ENCODE assay signal across 8 cellular contexts in genomic region chr19:7862413-7862951, GRCh38. TPM values are rescaled to one million over a fixed set of nuclear protein-coding genes. Genes with fewer than 3 reads are reported as not detected.
DNase-seq lines count a peak whose midpoint lies in the region; ATAC-seq and TF ChIP-seq lines count a peak whose summit lies in the region.

No MANE protein-coding gene starts in this region.

- H3K4me1 Mint-ChIP-seq in progenitor cell of endocrine pancreas (ENCODE audit: low read depth): peaks cover 6% of the 10 kb centered on the region

- TF ChIP-seq CTCF in NB4 (IDR thresholded peaks at IDR 0.05; ENCODE audit: low read depth, low read length): no peak
- no peak for TF ChIP-seq CTCF in fibroblast of mammary gland (conservative IDR thresholded peaks at IDR 0.05; ENCODE audit: control insufficient read depth, insufficient read depth, low read depth, low read length)
- TF ChIP-seq CTCF in progenitor cell of endocrine pancreas (IDR thresholded peaks at IDR 0.05; ENCODE audit: unreplicated experiment): no peak

- H3K27ac Mint-ChIP-seq in progenitor cell of endocrine pancreas: peak overlapping the region; percentile 91

- H3K4me3 ChIP-seq in NB4 (ENCODE audit: low read depth, low read length) (no peak overlapping the region), fibroblast of mammary gland (ENCODE audit: control insufficient read depth, low read depth, low read length) (no peak overlapping the region)

- no peaks in the 10 kb centered on the region for H3K36me3 Mint-ChIP-seq in progenitor cell of endocrine pancreas (ENCODE audit: insufficient read depth)

- no peaks in the 10 kb centered on the region for H3K9me3 Mint-ChIP-seq in progenitor cell of endocrine pancreas (ENCODE audit: low read depth)

- TF ChIP-seq POLR2A in NB4 (IDR thresholded peaks at IDR 0.05; ENCODE audit: extremely low read depth, insufficient read length): no peak

- ATAC-seq in GM18868 (IDR thresholded peaks at IDR 0.05; ENCODE audit: unreplicated experiment): no peak

- peak overlapping the region; percentile 72 for H3K4me3 Mint-ChIP-seq in progenitor cell of endocrine pancreas (ENCODE audit: low read depth)

- peaks cover 41% of the 10 kb centered on the region for H3K27me3 Mint-ChIP-seq in progenitor cell of endocrine pancreas

- DNase-seq in AG08396 (ENCODE audit: low spot score) (peak; percentile 83), NB4 (ENCODE audit: low read depth) (peak; percentile 46), fibroblast of mammary gland (ENCODE audit: low read depth) (peak; percentile 27), progenitor cell of endocrine pancreas (ENCODE audit: low spot score, unreplicated experiment) (peak; percentile 90), NOMO-1 treated with DMSO at 0.1 percent for 48 hours (lab: John Stamatoyannopoulos, UW; ENCODE audit: unreplicated experiment) (no peak), SW480 (ENCODE audit: low spot score) (no peak)
- peak; percentile 80 to 88 for DNase-seq in activated T-cell treated with anti-CD3 and anti-CD28 coated beads, Interleukin-2, amount 50 U/mL, for 48 hours

RNA-seq across cellular contexts. Expression of gene PRR36, which starts 11.7 kb away (rescaled TPM):
- total RNA-seq in progenitor cell of endocrine pancreas: 37.4 and 40.4 TPM in 2 replicates

RNA-seq across cellular contexts. Expression of gene LRRC8E, which starts 25.8 kb away (rescaled TPM):
- total RNA-seq in progenitor cell of endocrine pancreas: 3.6 and 3.9 TPM in 2 replicates

RNA-seq across cellular contexts. Expression of gene EVI5L, which starts 32.5 kb away (rescaled TPM):
- total RNA-seq in progenitor cell of endocrine pancreas: 15.2 and 16.2 TPM in 2 replicates

RNA-seq across cellular contexts. Expression of gene MAP2K7, which starts 41.2 kb away (rescaled TPM):
- total RNA-seq in progenitor cell of endocrine pancreas: 50.7 and 53.5 TPM in 2 replicates

RNA-seq across cellular contexts. Expression of gene TGFBR3L, which starts 52.1 kb away (rescaled TPM):
- 0.67 and 1.1 TPM in 2 replicates for total RNA-seq in progenitor cell of endocrine pancreas

Comparison
In these comparisons a context has a peak if more than half of its experiments do, and no peak if none do; other contexts are left out.
1. DNase-seq: peak in AG08396 (single experiment), NB4 (single experiment), activated T-cell treated with anti-CD3 and anti-CD28 coated beads, Interleukin-2, amount 50 U/mL, for 48 hours (2 of 2), fibroblast of mammary gland (single experiment) and progenitor cell of endocrine pancreas (single experiment); none in NOMO-1 treated with DMSO at 0.1 percent for 48 hours (single experiment) and SW480 (single experiment).